1 cellular context compared by ENCODE assay signal in genomic region chr6:34145161-34146020, GRCh38.
TF ChIP-seq lines count a peak whose summit lies in the region.

No MANE protein-coding gene starts in this region.

TF ChIP-seq in K562, 482 proteins besides CTCF, POLR2A, EP300 and RAD21 (continued from another document):
- TF ChIP-seq ZNF512 (tag; IDR thresholded peaks at IDR 0.05) (no peak), BCOR (IDR thresholded peaks at IDR 0.05) (no peak), LCOR (CRISPR knock-in tag; IDR thresholded peaks at IDR 0.05) (no peak), HDAC6 (IDR thresholded peaks at IDR 0.05; ENCODE audit: low read depth, low read length) (0 out of 2 replicates have a peak, but pooled peaks have one; percentile 64), VEZF1 (CRISPR knock-in tag; IDR thresholded peaks at IDR 0.05) (peak; percentile 45)
